Comparison of ENCODE assay signal across 12 cellular contexts in the genomic region with DNA sequence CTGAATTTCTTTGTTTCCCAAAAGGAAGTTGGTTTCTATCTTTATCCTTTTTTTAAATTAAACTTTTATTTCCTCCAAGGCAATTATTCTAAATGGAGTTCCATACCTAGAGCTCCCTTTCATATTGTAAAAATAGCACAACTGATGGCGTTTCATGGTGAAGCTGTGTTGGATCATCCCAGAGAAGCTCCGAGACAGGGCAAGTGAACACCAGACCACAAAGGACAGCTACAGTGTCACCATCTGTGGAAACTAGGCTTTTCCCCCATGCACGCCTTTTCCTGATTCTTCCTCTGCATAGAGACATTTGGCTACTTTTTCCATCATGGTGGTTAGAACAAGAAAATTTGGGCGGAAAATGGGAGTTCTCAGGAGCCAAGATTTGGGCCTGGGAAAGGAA. TPM values are rescaled to one million over a fixed set of nuclear protein-coding genes. Genes with fewer than 3 reads are reported as not detected.
DNase-seq lines count a peak whose midpoint lies in the region; ATAC-seq and TF ChIP-seq lines count a peak whose summit lies in the region.
"Had no signal": no experiment of that assay in that cellular context is flagged by ENCODE, and none has a peak within 500 bp of the region (broad histone marks: within the 10 kb centered on the region; RNA-seq: fewer than 3 reads in every experiment).

No MANE protein-coding gene starts in this region.

- H3K4me2 ChIP-seq in GM23338: 0 out of 2 replicates have a peak overlapping the region, but pooled peaks have one; percentile 9

- DNase-seq in CD14-positive monocyte (ENCODE audit: low spot score): no peak
- no peak for DNase-seq in GM23338 (ENCODE audit: low spot score)
- no peak for DNase-seq in chondrocyte (ENCODE audit: low spot score)
- no peak for DNase-seq in progenitor cell of endocrine pancreas (ENCODE audit: low spot score, unreplicated experiment)
- DNase-seq in middle frontal gyrus (ENCODE audit: extremely low spot score, low spot score): no peak
- no peak for DNase-seq in stimulated activated CD4-positive, alpha-beta T cell treated with anti-CD3 and anti-CD28 coated beads, Interleukin-4, amount 100 ng/mL, for 24 hours
- DNase-seq in NCI-H2227 treated with DMSO at 0.1 percent for 48 hours (lab: John Stamatoyannopoulos, UW): no peak
- DNase-seq: AML-193, IMR-90, NCI-H1930, SJCRH30 had no signal

- H3K27ac ChIP-seq in GM23338 (ENCODE audit: low read depth): 0 out of 2 replicates have a peak overlapping the region, but pooled peaks have one; percentile 5

- no peaks in the 10 kb centered on the region for H3K27me3 Mint-ChIP-seq in CD14-positive monocyte (ENCODE audit: low read depth in 3 of 3)
- H3K27me3 Mint-ChIP-seq in GM23338 (ENCODE audit: insufficient read depth, low read depth, poor library complexity): peaks cover 5% of the 10 kb centered on the region
- H3K27me3 Mint-ChIP-seq in chondrocyte (ENCODE audit: low read depth): no peaks in the 10 kb centered on the region
- H3K27me3 Mint-ChIP-seq in progenitor cell of endocrine pancreas: no peaks in the 10 kb centered on the region

- intact Hi-C loops in CD14-positive monocyte (cut with micrococcal nuclease): loop anchor here in 1 of 2 donors (2.0 kb wide), 1 partner anchor 19 kb away; no protein-coding TSS in a partner anchor

- no peaks in the 10 kb centered on the region for H3K9me2 ChIP-seq in GM23338 (ENCODE audit: insufficient read depth)

- H3K9me3 Mint-ChIP-seq in CD14-positive monocyte (no peaks in the 10 kb centered on the region), GM23338 (no peaks in the 10 kb centered on the region; the same call in 2 of the 3 replicates), chondrocyte (ENCODE audit: low read depth) (no peaks in the 10 kb centered on the region), progenitor cell of endocrine pancreas (ENCODE audit: low read depth) (no peaks in the 10 kb centered on the region)

- no peaks in the 10 kb centered on the region for H3K79me2 ChIP-seq in GM23338 (replicated peaks; ENCODE audit: insufficient read depth)

- H3K4me1 Mint-ChIP-seq in CD14-positive monocyte: peaks cover 91% of the 10 kb centered on the region
- peaks cover 34% of the 10 kb centered on the region for H3K4me1 Mint-ChIP-seq in GM23338
- peaks cover 64% of the 10 kb centered on the region for H3K4me1 Mint-ChIP-seq in chondrocyte (ENCODE audit: low read depth)
- peaks cover 19% of the 10 kb centered on the region for H3K4me1 Mint-ChIP-seq in progenitor cell of endocrine pancreas (ENCODE audit: low read depth)

- H3K27me3 ChIP-seq in GM23338 (ENCODE audit: insufficient read depth): no peaks in the 10 kb centered on the region
- H3K27me3 ChIP-seq: SJCRH30 had no signal

- no peak overlapping the region for H3K4me3 ChIP-seq in GM23338
- H3K4me3 ChIP-seq: SJCRH30 had no signal

- H3K36me3 ChIP-seq in GM23338 (ENCODE audit: insufficient read depth): peaks cover 6% of the 10 kb centered on the region; the same call in 1 of the 2 replicates

- no peak overlapping the region for H2AFZ ChIP-seq in GM23338

- no peaks in the 10 kb centered on the region for H4K20me1 ChIP-seq in GM23338 (replicated peaks; ENCODE audit: insufficient read depth)

- ATAC-seq in GM23338 (no peak), GM21515 (IDR thresholded peaks at IDR 0.05; ENCODE audit: unreplicated experiment) (no peak)

- H3F3A ChIP-seq in GM23338 (replicated peaks; ENCODE audit: low read depth): no peaks in the 10 kb centered on the region

- TF ChIP-seq CTCF in CD14-positive monocyte (IDR thresholded peaks at IDR 0.05): no peak
- TF ChIP-seq CTCF in GM23338 (conservative IDR thresholded peaks at IDR 0.05; ENCODE audit: low read depth in 2 of 2): no peak
- TF ChIP-seq CTCF in chondrocyte (IDR thresholded peaks at IDR 0.05): no peak
- no peak for TF ChIP-seq CTCF in progenitor cell of endocrine pancreas (IDR thresholded peaks at IDR 0.05; ENCODE audit: unreplicated experiment)

- H3K36me3 Mint-ChIP-seq in CD14-positive monocyte (peaks cover 52 to 74% of the 10 kb centered on the region in 2 donors), GM23338 (ENCODE audit: low read depth) (peaks cover 41% of the 10 kb centered on the region), chondrocyte (ENCODE audit: low read depth) (peaks cover 2% of the 10 kb centered on the region), progenitor cell of endocrine pancreas (ENCODE audit: insufficient read depth) (peaks cover 8% of the 10 kb centered on the region)

- no peak overlapping the region for H3K4me3 Mint-ChIP-seq in CD14-positive monocyte
- H3K4me3 Mint-ChIP-seq in GM23338: no peak overlapping the region
- H3K4me3 Mint-ChIP-seq in chondrocyte (ENCODE audit: unreplicated experiment): no peak overlapping the region
- H3K4me3 Mint-ChIP-seq in progenitor cell of endocrine pancreas (ENCODE audit: low read depth): no peak overlapping the region

- H3K4me1 ChIP-seq in GM23338 (ENCODE audit: insufficient read depth): peaks cover 15% of the 10 kb centered on the region

- H3K27ac Mint-ChIP-seq in CD14-positive monocyte (peak overlapping the region; percentile 6 to 100 (median 98)), GM23338 (peak overlapping the region; percentile 82), chondrocyte (ENCODE audit: unreplicated experiment) (peak overlapping the region; percentile 98), progenitor cell of endocrine pancreas (peak overlapping the region; percentile 21)

TF ChIP-seq in GM23338, 12 proteins besides CTCF, POLR2A, EP300 and RAD21:
- TF ChIP-seq EZH2 (IDR thresholded peaks at IDR 0.05; ENCODE audit: low read depth, unreplicated experiment) (no peak), CREB1 (CRISPR knock-in tag; IDR thresholded peaks at IDR 0.05; ENCODE audit: low read depth) (no peak), POLR2AphosphoS5 (IDR thresholded peaks at IDR 0.05; ENCODE audit: low read depth) (no peak), ZNF331 (CRISPR knock-in tag; IDR thresholded peaks at IDR 0.05; ENCODE audit: low read depth) (no peak), NANOG (IDR thresholded peaks at IDR 0.05; ENCODE audit: borderline replicate concordance) (no peak), EZH2phosphoT487 (IDR thresholded peaks at IDR 0.05; ENCODE audit: unreplicated experiment) (no peak), ZNF114 (CRISPR knock-in tag; IDR thresholded peaks at IDR 0.05) (no peak)
- TF ChIP-seq, protein P1, sequence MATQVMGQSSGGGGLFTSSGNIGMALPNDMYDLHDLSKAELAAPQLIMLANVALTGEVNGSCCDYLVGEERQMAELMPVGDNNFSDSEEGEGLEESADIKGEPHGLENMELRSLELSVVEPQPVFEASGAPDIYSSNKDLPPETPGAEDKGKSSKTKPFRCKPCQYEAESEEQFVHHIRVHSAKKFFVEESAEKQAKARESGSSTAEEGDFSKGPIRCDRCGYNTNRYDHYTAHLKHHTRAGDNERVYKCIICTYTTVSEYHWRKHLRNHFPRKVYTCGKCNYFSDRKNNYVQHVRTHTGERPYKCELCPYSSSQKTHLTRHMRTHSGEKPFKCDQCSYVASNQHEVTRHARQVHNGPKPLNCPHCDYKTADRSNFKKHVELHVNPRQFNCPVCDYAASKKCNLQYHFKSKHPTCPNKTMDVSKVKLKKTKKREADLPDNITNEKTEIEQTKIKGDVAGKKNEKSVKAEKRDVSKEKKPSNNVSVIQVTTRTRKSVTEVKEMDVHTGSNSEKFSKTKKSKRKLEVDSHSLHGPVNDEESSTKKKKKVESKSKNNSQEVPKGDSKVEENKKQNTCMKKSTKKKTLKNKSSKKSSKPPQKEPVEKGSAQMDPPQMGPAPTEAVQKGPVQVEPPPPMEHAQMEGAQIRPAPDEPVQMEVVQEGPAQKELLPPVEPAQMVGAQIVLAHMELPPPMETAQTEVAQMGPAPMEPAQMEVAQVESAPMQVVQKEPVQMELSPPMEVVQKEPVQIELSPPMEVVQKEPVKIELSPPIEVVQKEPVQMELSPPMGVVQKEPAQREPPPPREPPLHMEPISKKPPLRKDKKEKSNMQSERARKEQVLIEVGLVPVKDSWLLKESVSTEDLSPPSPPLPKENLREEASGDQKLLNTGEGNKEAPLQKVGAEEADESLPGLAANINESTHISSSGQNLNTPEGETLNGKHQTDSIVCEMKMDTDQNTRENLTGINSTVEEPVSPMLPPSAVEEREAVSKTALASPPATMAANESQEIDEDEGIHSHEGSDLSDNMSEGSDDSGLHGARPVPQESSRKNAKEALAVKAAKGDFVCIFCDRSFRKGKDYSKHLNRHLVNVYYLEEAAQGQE (IDR thresholded peaks at IDR 0.05; ENCODE audit: unreplicated experiment): no peak
- TF ChIP-seq, protein P2, sequence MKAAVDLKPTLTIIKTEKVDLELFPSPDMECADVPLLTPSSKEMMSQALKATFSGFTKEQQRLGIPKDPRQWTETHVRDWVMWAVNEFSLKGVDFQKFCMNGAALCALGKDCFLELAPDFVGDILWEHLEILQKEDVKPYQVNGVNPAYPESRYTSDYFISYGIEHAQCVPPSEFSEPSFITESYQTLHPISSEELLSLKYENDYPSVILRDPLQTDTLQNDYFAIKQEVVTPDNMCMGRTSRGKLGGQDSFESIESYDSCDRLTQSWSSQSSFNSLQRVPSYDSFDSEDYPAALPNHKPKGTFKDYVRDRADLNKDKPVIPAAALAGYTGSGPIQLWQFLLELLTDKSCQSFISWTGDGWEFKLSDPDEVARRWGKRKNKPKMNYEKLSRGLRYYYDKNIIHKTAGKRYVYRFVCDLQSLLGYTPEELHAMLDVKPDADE (IDR thresholded peaks at IDR 0.05): no peak

RNA-seq across cellular contexts. Expression of a gene that starts 12.7 kb away (rescaled TPM):
- 10 to 100 TPM; 20.4 to 34.9 TPM for polyA plus RNA-seq in CD14-positive monocyte
- 12.2 and 14.4 TPM in 2 replicates for total RNA-seq in GM23338 (2014; rRNA removed; shearing (Covaris generic))
- polyA plus RNA-seq in GM23338 (2016; fragmentation: Nextera tagmentation; extraction: Ambion mirVana): 11.2 and 16.2 TPM in 2 replicates
- 35.9 to 40.0 TPM (median 37.7 TPM) in 3 replicates for total RNA-seq in chondrocyte
- total RNA-seq in progenitor cell of endocrine pancreas: 32.1 and 34.1 TPM in 2 replicates

RNA-seq across cellular contexts. Expression of a gene that starts 48.4 kb away (rescaled TPM):
- polyA plus RNA-seq in CD14-positive monocyte (10 to 100 TPM; 16.4 to 17.6 TPM), GM23338 (2016; fragmentation: Nextera tagmentation; extraction: Ambion mirVana) (20.0 and 21.4 TPM in 2 replicates)
- total RNA-seq in GM23338 (2014; rRNA removed; shearing (Covaris generic)): 33.0 and 40.4 TPM in 2 replicates
- total RNA-seq in chondrocyte (15.5 to 20.2 TPM (median 16.7 TPM) in 3 replicates), progenitor cell of endocrine pancreas (15.6 and 16.2 TPM in 2 replicates)

RNA-seq across cellular contexts. Expression of a gene that starts 48.7 kb away (rescaled TPM):
- polyA plus RNA-seq in CD14-positive monocyte: 10 to 100 TPM in 1 of 2 donors, 1 to 10 TPM in 1; 7.9 to 13.6 TPM
- total RNA-seq in GM23338 (2014; rRNA removed; shearing (Covaris generic)): 79.6 and 84.1 TPM in 2 replicates
- polyA plus RNA-seq in GM23338 (2016; fragmentation: Nextera tagmentation; extraction: Ambion mirVana): 89.4 and 89.5 TPM in 2 replicates
- total RNA-seq in chondrocyte: 44.2 to 52.7 TPM (median 44.6 TPM) in 3 replicates
- 61.5 and 66.1 TPM in 2 replicates for total RNA-seq in progenitor cell of endocrine pancreas

Comparison
In these comparisons a context has a peak if more than half of its experiments do, and no peak if none do; other contexts are left out.
1. H3K27ac Mint-ChIP-seq: peak in every context shown above with its lines; median percentile 98 in CD14-positive monocyte; 98 in chondrocyte; 82 in GM23338; 21 in progenitor cell of endocrine pancreas.